In genomic region chr10:127757033-127757432, GRCh38 we compare ENCODE assay signal across 27 cellular contexts. TPM values are rescaled to one million over a fixed set of nuclear protein-coding genes. Genes with fewer than 3 reads are reported as not detected.
DNase-seq lines count a peak whose midpoint lies in the region; ATAC-seq and TF ChIP-seq lines count a peak whose summit lies in the region.
"Had no signal": no experiment of that assay in that cellular context is flagged by ENCODE, and none has a peak within 500 bp of the region (broad histone marks: within the 10 kb centered on the region; RNA-seq: fewer than 3 reads in every experiment).

No MANE protein-coding gene starts in this region.

- in situ Hi-C loops in SK-MEL-5 (cut with HindIII; ENCODE audit: low pct_unique_long_range_greater_than_20kb, low sequenced_read_pairs): no loop called here

- H3K4me3 Mint-ChIP-seq in type B pancreatic cell: no peak overlapping the region
- H3K4me3 Mint-ChIP-seq: activated CD4-positive, alpha-beta T cell treated with anti-CD3 and anti-CD28 coated beads for 36 hours; activated naive CD4-positive, alpha-beta T cell treated with anti-CD3 and anti-CD28 coated beads, Interleukin-2, amount 50 U/mL, for 24 hours; brain; IgD-negative memory B cell; nephron progenitor cell; stimulated activated naive B cell treated with anti-CD40 and anti-IgM and Interleukin-4, amounts not matched to agents 10 μg/mL and 1 μg/mL and 100 μg/mL, for 72 hours had no signal

- peaks cover 42% of the 10 kb centered on the region for H3K27me3 Mint-ChIP-seq in type B pancreatic cell
- H3K27me3 Mint-ChIP-seq: IgD-negative memory B cell had no signal

- ATAC-seq in GM21576 (IDR thresholded peaks at IDR 0.05; ENCODE audit: unreplicated experiment): no peak
- ATAC-seq: activated CD4-positive, alpha-beta T cell treated with anti-CD3 and anti-CD28 coated beads for 36 hours; left colon; stimulated activated naive B cell treated with anti-CD40 and anti-IgM and Interleukin-4, amounts not matched to agents 10 μg/mL and 1 μg/mL and 100 μg/mL, for 72 hours had no signal

- H3K4me1 Mint-ChIP-seq in type B pancreatic cell (ENCODE audit: unreplicated experiment): no peaks in the 10 kb centered on the region
- H3K4me1 Mint-ChIP-seq: activated CD4-positive, alpha-beta T cell treated with anti-CD3 and anti-CD28 coated beads for 36 hours; activated naive CD4-positive, alpha-beta T cell treated with anti-CD3 and anti-CD28 coated beads, Interleukin-2, amount 50 U/mL, for 24 hours; brain; IgD-negative memory B cell; stimulated activated naive B cell treated with anti-CD40 and anti-IgM and Interleukin-4, amounts not matched to agents 10 μg/mL and 1 μg/mL and 100 μg/mL, for 72 hours had no signal

- TF ChIP-seq CTCF in type B pancreatic cell (conservative IDR thresholded peaks at IDR 0.05): peak; percentile 29

- peaks cover 5% of the 10 kb centered on the region for H3K9me3 Mint-ChIP-seq in type B pancreatic cell
- H3K9me3 Mint-ChIP-seq: activated naive CD4-positive, alpha-beta T cell treated with anti-CD3 and anti-CD28 coated beads, Interleukin-2, amount 50 U/mL, for 24 hours; stimulated activated naive B cell treated with anti-CD40 and anti-IgM and Interleukin-4, amounts not matched to agents 10 μg/mL and 1 μg/mL and 100 μg/mL, for 72 hours had no signal

- no peaks in the 10 kb centered on the region for H3K36me3 Mint-ChIP-seq in type B pancreatic cell
- H3K36me3 Mint-ChIP-seq: activated naive CD4-positive, alpha-beta T cell treated with anti-CD3 and anti-CD28 coated beads, Interleukin-2, amount 50 U/mL, for 24 hours; brain; IgD-negative memory B cell; stimulated activated naive B cell treated with anti-CD40 and anti-IgM and Interleukin-4, amounts not matched to agents 10 μg/mL and 1 μg/mL and 100 μg/mL, for 72 hours had no signal

- no peak overlapping the region for H3K27ac Mint-ChIP-seq in type B pancreatic cell
- H3K27ac Mint-ChIP-seq: activated CD4-positive, alpha-beta T cell treated with anti-CD3 and anti-CD28 coated beads for 36 hours; activated naive CD4-positive, alpha-beta T cell treated with anti-CD3 and anti-CD28 coated beads, Interleukin-2, amount 50 U/mL, for 24 hours; brain; IgD-negative memory B cell; nephron progenitor cell; stimulated activated naive B cell treated with anti-CD40 and anti-IgM and Interleukin-4, amounts not matched to agents 10 μg/mL and 1 μg/mL and 100 μg/mL, for 72 hours had no signal

- DNase-seq in NCI-H82 (lab: John Stamatoyannopoulos, UW) (peak; percentile 18), NCI-H82 treated with DMSO at 0.1 percent for 48 hours (lab: John Stamatoyannopoulos, UW; ENCODE audit: unreplicated experiment) (no peak), HT1080 (ENCODE audit: low read depth) (peak; percentile 13), SK-MEL-5 (ENCODE audit: low read depth, low spot score) (peak; percentile 32), type B pancreatic cell (ENCODE audit: extremely low spot score, unreplicated experiment) (no peak), NCI-H2081 (lab: John Stamatoyannopoulos, UW) (no peak), NCI-H526 treated with DMSO at 0.1 percent for 48 hours (lab: John Stamatoyannopoulos, UW) (no peak)
- DNase-seq: activated CD4-positive, alpha-beta T cell treated with anti-CD3 and anti-CD28 coated beads for 36 hours; amniotic stem cell; cerebellar nuclear complex; left colon; NCI-H187 treated with DMSO at 0.1 percent for 48 hours; NCI-H510A; nephron progenitor cell; Peyer's patch; SHP77 treated with DMSO at 0.1 percent for 48 hours; stimulated activated naive B cell treated with anti-CD40 and anti-IgM and Interleukin-4, amounts not matched to agents 10 μg/mL and 1 μg/mL and 100 μg/mL, for 72 hours; substantia nigra had no signal

RNA-seq across cellular contexts. Expression of gene FOXI2, which starts 20.0 kb away (rescaled TPM):
- total RNA-seq in HT1080 (2014; rRNA removed; shearing (Covaris generic)): not detected in 2 replicates
- polyA plus RNA-seq in HT1080 (2015; cell fraction: cytosol; rRNA removed): not detected in 2 replicates
- polyA plus RNA-seq in HT1080 (2015; cell fraction: nucleus; rRNA removed): not detected in 2 replicates
- total RNA-seq in SK-MEL-5 (2014; rRNA removed; shearing (Covaris generic)): not detected in 2 replicates
- polyA plus RNA-seq in SK-MEL-5 (2015; cell fraction: cytosol; rRNA removed): not detected in 2 replicates
- not detected in 2 replicates for polyA plus RNA-seq in SK-MEL-5 (2015; cell fraction: nucleus; rRNA removed)
- 0.21 and 4.8 TPM in 2 replicates for total RNA-seq in type B pancreatic cell (ENCODE audit: low replicate concordance)
- total RNA-seq: A172; activated CD4-positive, alpha-beta T cell treated with anti-CD3 and anti-CD28 coated beads for 36 hours; glomerular endothelial cell; left colon; osteocyte; skeletal muscle tissue; T-helper 2 cell treated with Interferon-gamma antibody and Interleukin-4, amounts not matched to agents 100 ng/mL and 5 ng/mL, for 36 hours had no signal
- polyA plus RNA-seq: IgD-negative memory B cell had no signal

Comparison
In these comparisons a context has a peak if more than half of its experiments do, and no peak if none do; other contexts are left out.
1. DNase-seq: peak in NCI-H82 (single experiment), HT1080 (single experiment) and SK-MEL-5 (single experiment); none in NCI-H82 treated with DMSO at 0.1 percent for 48 hours (single experiment), type B pancreatic cell (single experiment), NCI-H2081 (0 of 2) and NCI-H526 treated with DMSO at 0.1 percent for 48 hours (single experiment).